In genomic region chr17:49514374-49514738, GRCh38 we compare ENCODE assay signal across 11 cellular contexts. TPM values are rescaled to one million over a fixed set of nuclear protein-coding genes. Genes with fewer than 3 reads are reported as not detected.
DNase-seq lines count a peak whose midpoint lies in the region; ATAC-seq, FAIRE-seq and TF ChIP-seq lines count a peak whose summit lies in the region.
"Had no signal": no experiment of that assay in that cellular context is flagged by ENCODE, and none has a peak within 500 bp of the region (broad histone marks: within the 10 kb centered on the region; RNA-seq: fewer than 3 reads in every experiment).

No MANE protein-coding gene starts in this region.

- FAIRE-seq in A549 (lab: Jason Lieb, UNC) (no peak), H1 (lab: Jason Lieb, UNC) (peak; percentile 94)

- H2AK5ac ChIP-seq in H1 (ENCODE audit: low read depth, low read length): no peak overlapping the region

- H3K27me3 ChIP-seq in MG63 (no peaks in the 10 kb centered on the region), H1 (replicated peaks in 1 of 4; ENCODE audit: control insufficient read depth in 3 of 4, extremely low read depth in 1 of 4, insufficient read depth in 3 of 4, low read length in 3 of 4) (no peaks in the 10 kb centered on the region), muscle layer of duodenum (ENCODE audit: low read depth, low read length) (no peaks in the 10 kb centered on the region)

- no peak overlapping the region for H4K5ac ChIP-seq in H1 (ENCODE audit: insufficient read length, low read depth, low read length)

- no peak overlapping the region for H3K56ac ChIP-seq in H1 (replicated peaks; ENCODE audit: insufficient read length, low read depth, low read length)

- H3K4me1 ChIP-seq in A549 (peaks cover 6% of the 10 kb centered on the region; the same call in 1 of the 3 replicates), H1 (replicated peaks in 1 of 4; ENCODE audit: control insufficient read depth in 3 of 4, insufficient read depth in 4 of 4, low read length in 3 of 4) (peaks cover 16 to 42% (median 25%) of the 10 kb centered on the region in 4 experiments), muscle layer of duodenum (ENCODE audit: control insufficient read depth in 1 of 2, insufficient read depth in 2 of 2, low read length in 2 of 2) (peaks cover 17 to 30% of the 10 kb centered on the region in 2 donors)

- no peak overlapping the region for H3K14ac ChIP-seq in H1 (ENCODE audit: insufficient read length)

- H3K4ac ChIP-seq in H1 (replicated peaks; ENCODE audit: insufficient read length, low read depth, low read length): no peak overlapping the region

- no peak for TF ChIP-seq EP300 in A549 (IDR thresholded peaks at IDR 0.05)
- no peak for TF ChIP-seq EP300 in H1 (IDR thresholded peaks at IDR 0.05; ENCODE audit: borderline replicate concordance in 1 of 2, low read depth in 2 of 2, low read length in 2 of 2)

- TF ChIP-seq POLR2A in A549 (IDR thresholded peaks at IDR 0.05; ENCODE audit: low read length) (no peak), H1 (IDR thresholded peaks at IDR 0.05; ENCODE audit: control extremely low read depth in 1 of 2, low read depth in 2 of 2, low read length in 2 of 2) (no peak)

- H3K36me3 ChIP-seq in MG63 (no peaks in the 10 kb centered on the region), H1 (ENCODE audit: control insufficient read depth in 2 of 4, insufficient read depth in 4 of 4, low read length in 3 of 4) (no peaks in the 10 kb centered on the region; a peak in 1 of 8 replicates), muscle layer of duodenum (ENCODE audit: control insufficient read depth in 1 of 2, insufficient read depth in 2 of 2, low read length in 2 of 2) (no peaks in the 10 kb centered on the region)

- H3K18ac ChIP-seq in H1 (ENCODE audit: extremely low read depth, low read length): peak overlapping the region; percentile 19; the same call in 1 of the 2 replicates

- peak overlapping the region; percentile 35 for H2BK120ac ChIP-seq in H1 (replicated peaks; ENCODE audit: low read depth, low read length)

- H3K4me2 ChIP-seq in A549 (no peak overlapping the region), H1 (ENCODE audit: insufficient read depth in 1 of 2, low read depth in 2 of 2, low read length in 2 of 2) (peak overlapping the region; percentile 21 to 41; a peak in 3 of 4 replicates)

- TF ChIP-seq CTCF in A549 (IDR thresholded peaks at IDR 0.05) (no peak), H1 (IDR thresholded peaks at IDR 0.05; ENCODE audit: control extremely low read depth in 1 of 3, insufficient read depth in 1 of 3, low read depth in 1 of 3, low read length in 3 of 3) (peak; percentile 46 to 75 (median 60))

- no peak overlapping the region for H2BK15ac ChIP-seq in H1 (ENCODE audit: low read length)

- peak overlapping the region; percentile 46; the same call in 1 of the 2 replicates for H4K8ac ChIP-seq in H1 (ENCODE audit: extremely low read depth, insufficient read depth, low read length)

- H3K27ac ChIP-seq in A549 (no peak overlapping the region), H1 (ENCODE audit: low read depth, low read length) (0 out of 2 replicates have a peak overlapping the region, but pooled peaks have one; percentile 54), muscle layer of duodenum (ENCODE audit: low read length) (peak overlapping the region; percentile 83)

- H4K20me1 ChIP-seq in H1 (replicated peaks in 1 of 2; ENCODE audit: control insufficient read depth in 1 of 2, insufficient read depth in 2 of 2, low read length in 2 of 2): no peaks in the 10 kb centered on the region

- H3K23me2 ChIP-seq in H1 (ENCODE audit: low read depth, low read length): no peaks in the 10 kb centered on the region

- peak overlapping the region; percentile 57 for H4K91ac ChIP-seq in H1 (replicated peaks; ENCODE audit: insufficient read length, low read length)

- 80% methylated on average over 3 of the region's 3 CpGs for WGBS in A549 (ENCODE audit: missing lambda C conversion rate)
- WGBS in H1 (ENCODE audit: extremely low coverage in 1 of 2, insufficient coverage in 1 of 2, insufficient read length in 1 of 2, insufficient replicate concordance in 2 of 2, low coverage in 1 of 2, low lambda C conversion rate in 2 of 2, missing lambda C conversion rate in 1 of 2), 2 experiments: 20% methylated on average over 3 of the region's 3 CpGs; no CpG with 5 or more reads in 1 of the 2 experiments

- no peaks in the 10 kb centered on the region for H3K79me1 ChIP-seq in H1 (ENCODE audit: low read depth, low read length)

- H3K4me3 ChIP-seq in A549 (no peak overlapping the region), MG63 (no peak overlapping the region), H1 (ENCODE audit: extremely low read depth in 1 of 4, insufficient read depth in 2 of 4, low read depth in 3 of 4, low read length in 4 of 4) (no peak overlapping the region), muscle layer of duodenum (ENCODE audit: low read depth in 1 of 2, low read length in 2 of 2) (no peak overlapping the region)

- no peak overlapping the region for H3K9ac ChIP-seq in H1 (replicated peaks in 1 of 4; ENCODE audit: extremely low read depth in 1 of 4, low read depth in 3 of 4, low read length in 3 of 4)

- H2BK12ac ChIP-seq in H1 (ENCODE audit: low read depth, low read length): 0 out of 2 replicates have a peak overlapping the region, but pooled peaks have one; percentile 27

- no peaks in the 10 kb centered on the region for H3K79me2 ChIP-seq in H1 (ENCODE audit: control insufficient read depth in 1 of 2, insufficient read depth in 2 of 2, low read length in 2 of 2)

- 0 out of 2 replicates have a peak overlapping the region, but pooled peaks have one; percentile 8 for H2BK20ac ChIP-seq in H1 (ENCODE audit: low read length)

- no peak for TF ChIP-seq RAD21 in A549 (conservative IDR thresholded peaks at IDR 0.05 in 1 of 2, IDR thresholded peaks at IDR 0.05 in 1 of 2)
- peak; percentile 34 to 56 for TF ChIP-seq RAD21 in H1 (IDR thresholded peaks at IDR 0.05 in 1 of 2, conservative IDR thresholded peaks at IDR 0.05 in 1 of 2; ENCODE audit: low read depth in 2 of 2, low read length in 2 of 2)

- no peak overlapping the region for H3K23ac ChIP-seq in H1 (ENCODE audit: insufficient read length)

- DNase-seq in A549 (ENCODE audit: low read depth in 1 of 2, low spot score in 1 of 2) (peak in 1 of 2 experiments; percentile 51), MG63 (peak; percentile 46), H1 (ENCODE audit: low read depth in 1 of 2, low spot score in 2 of 2) (peak in 1 of 2 experiments; percentile 72), SKM-1 treated with dmso at 0.1 percent for 144 hours (lab: John Stamatoyannopoulos, UW; ENCODE audit: unreplicated experiment) (no peak), NCI-H2196 (lab: John Stamatoyannopoulos, UW; ENCODE audit: unreplicated experiment) (no peak), HT-29 (ENCODE audit: low spot score) (no peak)
- DNase-seq: activated CD4-positive, alpha-beta T cell treated with anti-CD3 and anti-CD28 coated beads, Interleukin-2, amount 50 U/mL, for 1 hour; effector CD4-positive, alpha-beta T cell; NCI-H510A had no signal

- no peaks in the 10 kb centered on the region for H3K9me3 ChIP-seq in A549
- H3K9me3 ChIP-seq in MG63: no peaks in the 10 kb centered on the region
- H3K9me3 ChIP-seq in H1 (ENCODE audit: insufficient read depth in 2 of 2, low read depth in 1 of 2, low read length in 1 of 2): no peaks in the 10 kb centered on the region
- H3K9me3 ChIP-seq in muscle layer of duodenum (ENCODE audit: control insufficient read depth in 1 of 2, low read length in 2 of 2): no peaks in the 10 kb centered on the region

- ATAC-seq in A549: peak; percentile 41 to 71; a peak in 3 of 6 replicates
- no peak for ATAC-seq in GM18873 (IDR thresholded peaks at IDR 0.05; ENCODE audit: low FRiP score, unreplicated experiment)

- POLR2A ChIA-PET in A549 (lab: Yijun Ruan, JAX): no interaction called here
- POLR2A ChIA-PET in H1 (lab: Charles Lee; ENCODE audit: partially characterized antibody): interaction anchor here (0.7 to 2.1 kb wide), 6 partner anchors 18 to 250 kb away, joined by 3 to 5 read pairs (median 3); partner anchors contain the start of genes FAM117A and PHB1

- H2AFZ ChIP-seq in H1 (ENCODE audit: low read length): no peak overlapping the region

- 0 out of 2 replicates have a peak overlapping the region, but pooled peaks have one; percentile 28 for H2BK5ac ChIP-seq in H1 (ENCODE audit: low read depth, low read length)

- CTCF ChIA-PET in A549 (lab: Yijun Ruan, JAX): interaction anchor here (0.6 to 15.6 kb wide), 10 partner anchors 12 to 198 kb away, joined by 3 to 214 read pairs (median 7); partner anchors contain the start of genes NGFR and NXPH3
- CTCF ChIA-PET in H1 (lab: Charles Lee; ENCODE audit: partially characterized antibody): interaction anchor here (0.7 to 15.4 kb wide), 17 partner anchors 9 to 149 kb away, joined by 3 to 210 read pairs (median 7); partner anchors contain the start of gene NGFR

TF ChIP-seq in A549, 52 proteins besides CTCF, POLR2A, EP300 and RAD21 (continues in another document):
- TF ChIP-seq KDM5A (IDR thresholded peaks at IDR 0.05): no peak

TF ChIP-seq in H1, 55 proteins besides CTCF, POLR2A, EP300 and RAD21 (continues in another document):
- TF ChIP-seq NANOG (IDR thresholded peaks at IDR 0.05; ENCODE audit: insufficient read depth, low read depth, low read length, poor library complexity, severe bottlenecking) (no peak), GTF2F1 (IDR thresholded peaks at IDR 0.05; ENCODE audit: borderline replicate concordance, low read depth, low read length) (no peak), KDM1A (IDR thresholded peaks at IDR 0.05; ENCODE audit: borderline replicate concordance, low read length) (no peak), RFX5 (IDR thresholded peaks at IDR 0.05; ENCODE audit: borderline replicate concordance, low read depth, low read length) (no peak)

RNA-seq across cellular contexts. Expression of gene NGFR, which starts 19.3 kb away (rescaled TPM):
- polyA plus RNA-seq in A549 (2011; rRNA removed) (0.09 and 0.18 TPM in 2 replicates), A549 (2017; fragmentation: RNase III; extraction: RNeasy Plus Mini Kit Qiagen cat#74134 plus additional on column Dnase treatment) (0.12 to 0.14 TPM (median 0.13 TPM) in 3 replicates), H1 (2011; rRNA removed) (10.3 and 19.4 TPM in 2 replicates)
- 0.19 and 0.21 TPM in 2 replicates for polyA plus RNA-seq in A549 (2012; cell fraction: cytosol; rRNA removed)
- 0.20 and 0.21 TPM in 2 replicates for polyA plus RNA-seq in A549 (2012; cell fraction: nucleus; rRNA removed)
- not detected in 2 replicates for polyA minus RNA-seq in A549 (2011; rRNA and poly(A)+ RNA removed)
- total RNA-seq in MG63 (2014; rRNA removed; shearing (Covaris generic); ENCODE audit: low replicate concordance): 3.4 and 3.6 TPM in 2 replicates
- total RNA-seq in H1 (2021; fragmentation: NEBNext Ultra II Directional; extraction: Animal tissue kit (Norgen Biotek cat#: 25700)): 8.1 TPM in 2 replicates
- polyA plus RNA-seq in H1 (2011; cell fraction: cytosol; rRNA removed): 13.8 TPM
- polyA plus RNA-seq in H1 (2011; cell fraction: nucleus; rRNA removed): 13.1 TPM
- polyA plus RNA-seq in H1 (2012, experiment 1 of 2): 5.7 to 12.2 TPM (median 10.3 TPM) in 4 replicates
- polyA plus RNA-seq in H1 (2012, experiment 2 of 2): 8.0 TPM
- polyA plus RNA-seq in H1 (2013, experiment 1 of 2): 13.1 TPM
- 13.5 TPM for polyA plus RNA-seq in H1 (2013, experiment 2 of 2)
- 4.4 and 5.9 TPM in 2 replicates for polyA minus RNA-seq in H1 (2011; rRNA and poly(A)+ RNA removed)
- 4.4 TPM for polyA minus RNA-seq in H1 (2011; cell fraction: cytosol; rRNA and poly(A)+ RNA removed)
- polyA minus RNA-seq in H1 (2011; cell fraction: nucleus; rRNA and poly(A)+ RNA removed): 5.5 TPM
- 0.05 TPM in 1 of 2 replicates, not detected in the other for total RNA-seq in HT-29 (2014; rRNA removed; shearing (Covaris generic))

Comparison
In these comparisons a context has a peak if more than half of its experiments do, and no peak if none do; other contexts are left out.
1. H3K27ac ChIP-seq: peak in H1 (single experiment) and muscle layer of duodenum (single experiment); none in A549 (0 of 2).
2. Of the 18 proteins assayed by ChIP-seq in both H1 and A549: peak only in H1: CHD2, CTCF, MAX and RAD21; only in A549: none; in both: none; in neither: 14.